ENCODE assay signal across 16 cellular contexts in genomic region chr2:235029054-235029453, GRCh38.
"Had no signal": no experiment of that assay in that cellular context is flagged by ENCODE, and none has a peak within 500 bp of the region (broad histone marks: within the 10 kb centered on the region; RNA-seq: fewer than 3 reads in every experiment).

No MANE protein-coding gene starts in this region.

- H3K4me1 Mint-ChIP-seq: activated naive CD8-positive, alpha-beta T cell treated with anti-CD3 and anti-CD28 coated beads, Interleukin-2, amount 50 U/mL, for 24 hours had no signal

- ATAC-seq: activated naive CD8-positive, alpha-beta T cell treated with anti-CD3 and anti-CD28 coated beads, Interleukin-2, amount 50 U/mL, for 24 hours; esophagus mucosa; stimulated activated naive B cell treated with anti-CD40 and anti-IgM and Interleukin-4, amounts not matched to agents 10 μg/mL and 1 μg/mL and 100 μg/mL, for 72 hours had no signal

- H3K27me3 ChIP-seq: cardiac muscle cell, ovary, thyroid gland had no signal

- H3K9me3 ChIP-seq: ovary, thyroid gland had no signal

- DNase-seq: activated CD4-positive, alpha-beta T cell treated with anti-CD3 and anti-CD28 coated beads, Interleukin-2, amount 50 U/mL, for 4 hours; activated CD4-positive, CD25-positive, alpha-beta regulatory T cell treated with anti-CD3 and anti-CD28 coated beads, Interleukin-2, amount 50 U/mL, for 72 hours; activated naive CD4-positive, alpha-beta T cell treated with anti-CD3 and anti-CD28 coated beads for 36 hours; activated naive CD8-positive, alpha-beta T cell treated with anti-CD3 and anti-CD28 coated beads, Interleukin-2, amount 50 U/mL, for 24 hours; activated T-cell treated with anti-CD3 and anti-CD28 coated beads, Interleukin-2, amount 50 U/mL, for 1 hour; mesendoderm; ovary; stimulated activated CD4-positive, alpha-beta T cell treated with anti-CD3 and anti-CD28 coated beads, Interleukin-4, amount 100 ng/mL, for 1 hour; stimulated activated naive B cell treated with anti-CD40 and anti-IgM and Interleukin-4, amounts not matched to agents 10 μg/mL and 1 μg/mL and 100 μg/mL, for 72 hours; T-helper 1 cell; T1000; thyroid gland had no signal

- H3K36me3 ChIP-seq: cardiac muscle cell, ovary, thyroid gland had no signal

- H3K9me3 Mint-ChIP-seq: activated naive CD4-positive, alpha-beta T cell treated with anti-CD3 and anti-CD28 coated beads for 36 hours; activated naive CD8-positive, alpha-beta T cell treated with anti-CD3 and anti-CD28 coated beads, Interleukin-2, amount 50 U/mL, for 24 hours; activated T-helper 2 cell treated with anti-CD3 and anti-CD28 coated beads, Interferon-gamma antibody, Interleukin-2, Interleukin-4, amounts not matched to agents 10 μg/mL and 5 μg/mL and 100 μg/mL, durations not matched to agents 14 hours and 24 hours and 36 hours; natural killer cell treated with Interleukin-12 subunit alpha and Interleukin-12 subunit beta and Interleukin-15 and Interleukin-18, amount 100 ng/mL, for 72 hours; stimulated activated naive B cell treated with anti-CD40 and anti-IgM and Interleukin-4, amounts not matched to agents 10 μg/mL and 1 μg/mL and 100 μg/mL, for 72 hours had no signal

- H3K27ac ChIP-seq: ovary had no signal

- H3K27me3 Mint-ChIP-seq: stimulated activated naive B cell treated with anti-CD40 and anti-IgM and Interleukin-4, amounts not matched to agents 10 μg/mL and 1 μg/mL and 100 μg/mL, for 72 hours had no signal

- H3K4me3 Mint-ChIP-seq: activated naive CD4-positive, alpha-beta T cell treated with anti-CD3 and anti-CD28 coated beads for 36 hours; activated naive CD8-positive, alpha-beta T cell treated with anti-CD3 and anti-CD28 coated beads, Interleukin-2, amount 50 U/mL, for 24 hours; natural killer cell treated with Interleukin-12 subunit alpha and Interleukin-12 subunit beta and Interleukin-15 and Interleukin-18, amount 100 ng/mL, for 72 hours; stimulated activated naive B cell treated with anti-CD40 and anti-IgM and Interleukin-4, amounts not matched to agents 10 μg/mL and 1 μg/mL and 100 μg/mL, for 72 hours had no signal

- H3K4me3 ChIP-seq: cardiac muscle cell, ovary, thyroid gland had no signal

- H3K36me3 Mint-ChIP-seq: natural killer cell treated with Interleukin-12 subunit alpha and Interleukin-12 subunit beta and Interleukin-15 and Interleukin-18, amount 100 ng/mL, for 72 hours; stimulated activated naive B cell treated with anti-CD40 and anti-IgM and Interleukin-4, amounts not matched to agents 10 μg/mL and 1 μg/mL and 100 μg/mL, for 72 hours had no signal

- H3K27ac Mint-ChIP-seq: activated naive CD4-positive, alpha-beta T cell treated with anti-CD3 and anti-CD28 coated beads for 36 hours; activated naive CD8-positive, alpha-beta T cell treated with anti-CD3 and anti-CD28 coated beads, Interleukin-2, amount 50 U/mL, for 24 hours; activated T-helper 2 cell treated with anti-CD3 and anti-CD28 coated beads, Interferon-gamma antibody, Interleukin-2, Interleukin-4, amounts not matched to agents 10 μg/mL and 5 μg/mL and 100 μg/mL, durations not matched to agents 14 hours and 24 hours and 36 hours; natural killer cell treated with Interleukin-12 subunit alpha and Interleukin-12 subunit beta and Interleukin-15 and Interleukin-18, amount 100 ng/mL, for 72 hours; stimulated activated naive B cell treated with anti-CD40 and anti-IgM and Interleukin-4, amounts not matched to agents 10 μg/mL and 1 μg/mL and 100 μg/mL, for 72 hours had no signal
